In genomic region chr4:39706829-39707511, GRCh38 we compare ENCODE assay signal across 12 cellular contexts. TPM values are rescaled to one million over a fixed set of nuclear protein-coding genes. Genes with fewer than 3 reads are reported as not detected.
A peak's percentile ranks its signal among the peaks of the same experiment; 100 is the strongest.
DNase-seq lines count a peak whose midpoint lies in the region; ATAC-seq and TF ChIP-seq lines count a peak whose summit lies in the region.
"Had no signal": no experiment of that assay in that cellular context is flagged by ENCODE, and none has a peak within 500 bp of the region (broad histone marks: within the 10 kb centered on the region; RNA-seq: fewer than 3 reads in every experiment).

No MANE protein-coding gene starts in this region.

- H3K27me3 Mint-ChIP-seq in CD4-positive, alpha-beta memory T cell = no peaks in the 10 kb centered on the region
- no peaks in the 10 kb centered on the region for H3K27me3 Mint-ChIP-seq in HFFc6 (ENCODE audit: insufficient read depth)
- no peaks in the 10 kb centered on the region for H3K27me3 Mint-ChIP-seq in naive thymus-derived CD4-positive, alpha-beta T cell

- H3K27me3 ChIP-seq in CD4-positive, alpha-beta memory T cell (ENCODE audit: insufficient read depth, low read length) = no peaks in the 10 kb centered on the region
- H3K27me3 ChIP-seq in naive thymus-derived CD4-positive, alpha-beta T cell (ENCODE audit: control insufficient read depth in 2 of 2, insufficient read depth in 2 of 2, low read length in 2 of 2) = no peaks in the 10 kb centered on the region
- no peaks in the 10 kb centered on the region for H3K27me3 ChIP-seq in BE2C
- H3K27me3 ChIP-seq: body of pancreas, right lobe of liver had no signal

- no peak for TF ChIP-seq CTCF in HFFc6 (IDR thresholded peaks at IDR 0.05)
- TF ChIP-seq CTCF in cardiac fibroblast (IDR thresholded peaks at IDR 0.05; ENCODE audit: low read depth, low read length) = no peak
- no peak for TF ChIP-seq CTCF in BE2C (IDR thresholded peaks at IDR 0.05; ENCODE audit: low read depth, low read length)

- no peak overlapping the region for H3K27ac ChIP-seq in CD4-positive, alpha-beta memory T cell (ENCODE audit: low read depth, low read length)
- no peak overlapping the region for H3K27ac ChIP-seq in naive thymus-derived CD4-positive, alpha-beta T cell (ENCODE audit: low read depth, low read length)
- H3K27ac ChIP-seq: right lobe of liver had no signal

- no peak for DNase-seq in CD4-positive, alpha-beta memory T cell
- DNase-seq in HFFc6 = no peak
- DNase-seq in cardiac fibroblast (ENCODE audit: low read depth in 2 of 2) = peak; percentile 51 to 69
- no peak for DNase-seq in naive thymus-derived CD4-positive, alpha-beta T cell
- DNase-seq in BE2C = no peak
- DNase-seq in 8988T = no peak
- DNase-seq in HCEC 1CT = no peak
- no peak for DNase-seq in Kasumi-1 (lab: John Stamatoyannopoulos, UW)
- DNase-seq: GDM1, NCI-H526 had no signal

- CTCF ChIA-PET in CD4-positive, alpha-beta memory T cell (lab: Charles Lee; ENCODE audit: partially characterized antibody) = interaction anchor here (1.8 kb wide), 1 partner anchor 9 kb away, joined by 4 read pairs; the partner anchor contains the start of gene UBE2K
- CTCF ChIA-PET in naive thymus-derived CD4-positive, alpha-beta T cell (lab: Charles Lee) = interaction anchor here (1.2 kb wide), 1 partner anchor 272 kb away, joined by 5 read pairs; no protein-coding TSS in a partner anchor

- ATAC-seq in naive thymus-derived CD4-positive, alpha-beta T cell = no peak

- POLR2A ChIA-PET in CD4-positive, alpha-beta memory T cell (lab: Charles Lee; ENCODE audit: partially characterized antibody) = no interaction called here
- POLR2A ChIA-PET in naive thymus-derived CD4-positive, alpha-beta T cell (lab: Charles Lee) = interaction anchor here (0.5 kb wide), 1 partner anchor 179 kb away, joined by 3 read pairs; no protein-coding TSS in a partner anchor

- H3K4me3 ChIP-seq in CD4-positive, alpha-beta memory T cell (ENCODE audit: low read length in 2 of 2) = no peak overlapping the region
- H3K4me3 ChIP-seq in cardiac fibroblast (replicated peaks in 1 of 2; ENCODE audit: low read depth in 2 of 2, low read length in 2 of 2) (no peak overlapping the region), BE2C (ENCODE audit: low read depth, low read length) (no peak overlapping the region)
- H3K4me3 ChIP-seq in naive thymus-derived CD4-positive, alpha-beta T cell (ENCODE audit: low read length) = no peak overlapping the region
- H3K4me3 ChIP-seq: body of pancreas, right lobe of liver had no signal

- no peaks in the 10 kb centered on the region for H3K36me3 ChIP-seq in CD4-positive, alpha-beta memory T cell (ENCODE audit: insufficient read depth, low read length)
- H3K36me3 ChIP-seq in naive thymus-derived CD4-positive, alpha-beta T cell (ENCODE audit: control insufficient read depth in 2 of 3, insufficient read depth in 3 of 3, low read length in 3 of 3) = peaks cover 0 to 3% (median 0%) of the 10 kb centered on the region in 3 experiments
- H3K36me3 ChIP-seq in BE2C = peaks cover 15% of the 10 kb centered on the region

- intact Hi-C loops in CD4-positive, alpha-beta memory T cell (cut with micrococcal nuclease) = no loop called here
- intact Hi-C loops in naive thymus-derived CD4-positive, alpha-beta T cell (cut with micrococcal nuclease) = no loop called here

- H3K27ac Mint-ChIP-seq in CD4-positive, alpha-beta memory T cell = peak overlapping the region in 4 of 7 donors; percentile 3 to 59 (median 50)
- peak overlapping the region; percentile 85 for H3K27ac Mint-ChIP-seq in HFFc6
- peak overlapping the region in 5 of 9 donors; percentile 32 to 65 (median 58) for H3K27ac Mint-ChIP-seq in naive thymus-derived CD4-positive, alpha-beta T cell

- H3K9me3 Mint-ChIP-seq in CD4-positive, alpha-beta memory T cell = no peaks in the 10 kb centered on the region
- no peaks in the 10 kb centered on the region for H3K9me3 Mint-ChIP-seq in HFFc6
- H3K9me3 Mint-ChIP-seq in naive thymus-derived CD4-positive, alpha-beta T cell = no peaks in the 10 kb centered on the region

- peaks cover 4 to 14% of the 10 kb centered on the region in 2 donors for H3K36me3 Mint-ChIP-seq in CD4-positive, alpha-beta memory T cell
- H3K36me3 Mint-ChIP-seq in HFFc6 (ENCODE audit: low read depth) = peaks cover 13% of the 10 kb centered on the region
- H3K36me3 Mint-ChIP-seq in naive thymus-derived CD4-positive, alpha-beta T cell = peaks cover 0 to 13% (median 5%) of the 10 kb centered on the region in 5 donors

- H3K4me1 ChIP-seq in CD4-positive, alpha-beta memory T cell (ENCODE audit: insufficient read depth, low read length) = peaks cover 40% of the 10 kb centered on the region
- peaks cover 6 to 17% of the 10 kb centered on the region in 2 donors for H3K4me1 ChIP-seq in naive thymus-derived CD4-positive, alpha-beta T cell (ENCODE audit: control insufficient read depth in 2 of 2, insufficient read depth in 2 of 2, low read length in 2 of 2)
- peaks cover 6% of the 10 kb centered on the region for H3K4me1 ChIP-seq in BE2C

- H3K4me1 Mint-ChIP-seq in CD4-positive, alpha-beta memory T cell = peaks cover 24 to 66% (median 46%) of the 10 kb centered on the region in 4 donors
- peaks cover 31% of the 10 kb centered on the region for H3K4me1 Mint-ChIP-seq in HFFc6 (ENCODE audit: low read depth)
- peaks cover 16 to 56% (median 44%) of the 10 kb centered on the region in 7 donors for H3K4me1 Mint-ChIP-seq in naive thymus-derived CD4-positive, alpha-beta T cell

- no peaks in the 10 kb centered on the region for H3K9me3 ChIP-seq in CD4-positive, alpha-beta memory T cell (ENCODE audit: control insufficient read depth in 1 of 2, low read length in 2 of 2)
- H3K9me3 ChIP-seq in naive thymus-derived CD4-positive, alpha-beta T cell (ENCODE audit: control insufficient read depth in 2 of 3, low read length in 3 of 3) = no peaks in the 10 kb centered on the region
- no peaks in the 10 kb centered on the region for H3K9me3 ChIP-seq in BE2C
- H3K9me3 ChIP-seq: body of pancreas, right lobe of liver had no signal

- peak overlapping the region in 1 of 8 donors; percentile 58 for H3K4me3 Mint-ChIP-seq in CD4-positive, alpha-beta memory T cell
- peak overlapping the region; percentile 57; the same call in 1 of the 2 replicates for H3K4me3 Mint-ChIP-seq in HFFc6
- H3K4me3 Mint-ChIP-seq in naive thymus-derived CD4-positive, alpha-beta T cell = peak overlapping the region in 4 of 10 donors; percentile 4 to 43 (median 26)

RNA-seq across cellular contexts. Expression of gene UBE2K, which starts 9.0 kb away (rescaled TPM):
- total RNA-seq in CD4-positive, alpha-beta memory T cell = 10 to 100 TPM; 45.0 to 51.2 TPM
- 10 to 100 TPM; 53.9 to 79.5 TPM for polyA plus RNA-seq in CD4-positive, alpha-beta memory T cell
- 100 to 1,000 TPM in 2 of 6 experiments, 10 to 100 TPM in 4; 84.8 to 104 (median 90.6) TPM for total RNA-seq in HFFc6 (2021; fragmentation: NEBNext Ultra II Directional; extraction: Animal tissue kit (Norgen Biotek cat#: 25700))
- total RNA-seq in naive thymus-derived CD4-positive, alpha-beta T cell = 10 to 100 TPM; 31.1 to 85.0 (median 43.7) TPM
- polyA plus RNA-seq in naive thymus-derived CD4-positive, alpha-beta T cell = 10 to 100 TPM; 47.4 to 49.3 TPM
- polyA plus RNA-seq in BE2C (2012; ENCODE audit: insufficient read depth, insufficient read length, low read depth) = 119 TPM

Comparison
In these comparisons a context has a peak if more than half of its experiments do, and no peak if none do; other contexts are left out.
1. DNase-seq: peak in cardiac fibroblast (2 of 2); none in CD4-positive, alpha-beta memory T cell (0 of 5), HFFc6 (single experiment), naive thymus-derived CD4-positive, alpha-beta T cell (0 of 9), BE2C (single experiment), 8988T (single experiment), HCEC 1CT (single experiment) and Kasumi-1 (0 of 2).
2. Peak in every context shown above with its lines, with median percentiles within 50 percentile points of each other: H3K27ac Mint-ChIP-seq.